ENCODE assay signal across 15 cellular contexts in the genomic region with DNA sequence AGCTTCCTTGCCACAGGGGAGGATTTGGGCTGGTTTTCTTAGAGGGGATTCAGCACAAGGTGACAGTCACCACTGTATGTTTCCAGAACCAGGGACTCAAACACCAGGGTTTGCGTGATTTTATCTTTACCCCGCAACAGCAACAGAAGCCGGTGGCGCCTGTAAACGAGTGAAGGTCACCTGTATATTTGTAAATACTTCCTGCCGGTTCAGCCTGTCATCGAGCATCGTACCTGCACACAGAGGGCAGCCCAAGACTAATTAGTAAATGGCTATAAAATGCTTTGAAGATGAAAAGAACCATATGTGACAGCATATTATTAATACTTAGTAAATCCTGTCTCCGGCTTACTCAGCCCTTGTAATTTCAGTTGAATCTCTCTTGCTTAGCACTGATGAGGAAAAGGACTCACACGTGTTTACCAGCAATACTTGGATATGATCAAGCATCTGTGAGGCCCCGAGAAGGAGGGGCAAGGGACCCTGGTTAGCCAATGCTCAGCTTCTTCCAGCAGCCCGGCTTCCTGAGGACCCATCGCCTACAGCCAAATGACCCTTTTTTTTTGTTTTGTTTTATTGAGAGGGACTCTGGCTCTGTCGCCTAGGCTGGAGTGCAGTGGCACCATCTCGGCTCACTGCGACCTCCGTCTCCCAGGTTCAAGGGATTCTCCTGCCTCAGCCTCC. TPM values are rescaled to one million over a fixed set of nuclear protein-coding genes. Genes with fewer than 3 reads are reported as not detected.
A peak's percentile ranks its signal among the peaks of the same experiment; 100 is the strongest.
DNase-seq lines count a peak whose midpoint lies in the region; ATAC-seq and TF ChIP-seq lines count a peak whose summit lies in the region.
"Had no signal": no experiment of that assay in that cellular context is flagged by ENCODE, and none has a peak within 500 bp of the region (broad histone marks: within the 10 kb centered on the region; RNA-seq: fewer than 3 reads in every experiment).

No MANE protein-coding gene starts in this region.

- peak; percentile 60 for DNase-seq in GM23248
- DNase-seq in adrenal gland = peak in 1 of 7 donors; percentile 30
- DNase-seq in hepatocyte (ENCODE audit: low spot score) = no peak
- DNase-seq in smooth muscle cell (lab: John Stamatoyannopoulos, UW; ENCODE audit: unreplicated experiment) = no peak
- DNase-seq in KG1 (lab: John Stamatoyannopoulos, UW) = no peak
- no peak for DNase-seq in Karpas-422
- DNase-seq in T-cell = no peak
- DNase-seq: activated naive CD4-positive, alpha-beta T cell treated with anti-CD3 and anti-CD28 coated beads for 36 hours; NCI-H1436; NCI-H526; RPMI8226 had no signal

- POLR2A ChIA-PET in T-cell (lab: Charles Lee) = no interaction called here

- intact Hi-C loops in adrenal gland (cut with DNase I) = no loop called here

- 39 to 47% methylated on average over 17 of the region's 17 CpGs for WGBS in GM23248 (ENCODE audit: low coverage in 1 of 2, low lambda C conversion rate in 2 of 2, missing lambda C conversion rate in 2 of 2), 2 experiments
- 56 to 70% (median 61%) methylated on average over 17 of the region's 17 CpGs for WGBS in adrenal gland, 4 donors
- 53% methylated on average over 17 of the region's 17 CpGs for WGBS in hepatocyte (ENCODE audit: low lambda C conversion rate, missing lambda C conversion rate)
- WGBS in smooth muscle cell (ENCODE audit: low lambda C conversion rate) = 29% methylated on average over 17 of the region's 17 CpGs

- H3K36me3 ChIP-seq in GM23248 (ENCODE audit: low read depth) (no peaks in the 10 kb centered on the region), adrenal gland (replicated peaks in 1 of 2) (no peaks in the 10 kb centered on the region), hepatocyte (replicated peaks; ENCODE audit: insufficient read depth, low read depth) (no peaks in the 10 kb centered on the region), smooth muscle cell (ENCODE audit: low read depth) (no peaks in the 10 kb centered on the region), Karpas-422 (ENCODE audit: insufficient read depth, low read length) (no peaks in the 10 kb centered on the region)
- H3K36me3 ChIP-seq: cardiac muscle cell had no signal

- no peak overlapping the region for H3K4me3 Mint-ChIP-seq in T-cell
- H3K4me3 Mint-ChIP-seq: activated naive CD4-positive, alpha-beta T cell treated with anti-CD3 and anti-CD28 coated beads for 36 hours; stimulated activated naive CD8-positive, alpha-beta T cell treated with anti-CD3 and anti-CD28 coated beads, Interleukin-15, Interleukin-2, amounts not matched to agents 100 ng/mL and 50 ng/mL, for 24 hours had no signal

- ATAC-seq in HG03378 (IDR thresholded peaks at IDR 0.05; ENCODE audit: unreplicated experiment) (no peak), T-cell (replicated peaks in 1 of 4) (no peak)

- peaks cover 8% of the 10 kb centered on the region for H3K36me3 Mint-ChIP-seq in T-cell

- H3K4me1 ChIP-seq in GM23248 (ENCODE audit: insufficient read depth) (peaks cover 41% of the 10 kb centered on the region), adrenal gland (replicated peaks in 1 of 2) (peaks cover 0 to 42% of the 10 kb centered on the region in 2 donors), hepatocyte (ENCODE audit: insufficient read depth) (peaks cover 60% of the 10 kb centered on the region), smooth muscle cell (ENCODE audit: low read depth) (peaks cover 42% of the 10 kb centered on the region), Karpas-422 (ENCODE audit: low read length) (no peaks in the 10 kb centered on the region)

- H3K4me1 Mint-ChIP-seq in T-cell = peaks cover 0 to under 1% (median 0%) of the 10 kb centered on the region in 3 donors

- in situ Hi-C loops in GM23248 (cut with MboI) = no loop called here

- H3K27me3 ChIP-seq in GM23248 (replicated peaks; ENCODE audit: insufficient read depth) (no peaks in the 10 kb centered on the region), adrenal gland (no peaks in the 10 kb centered on the region), hepatocyte (no peaks in the 10 kb centered on the region), smooth muscle cell (ENCODE audit: low read depth) (no peaks in the 10 kb centered on the region), Karpas-422 (ENCODE audit: low read length) (no peaks in the 10 kb centered on the region)
- H3K27me3 ChIP-seq: cardiac muscle cell had no signal

- TF ChIP-seq CTCF in adrenal gland (IDR thresholded peaks at IDR 0.05) = no peak
- TF ChIP-seq CTCF in hepatocyte (IDR thresholded peaks at IDR 0.05; ENCODE audit: poor library complexity) = no peak
- no peak for TF ChIP-seq CTCF in smooth muscle cell (IDR thresholded peaks at IDR 0.05; ENCODE audit: borderline replicate concordance, insufficient read depth, poor library complexity, severe bottlenecking)

- CTCF ChIA-PET in T-cell (lab: Charles Lee) = no interaction called here

- H3K79me2 ChIP-seq in GM23248 (ENCODE audit: insufficient read depth) = no peaks in the 10 kb centered on the region
- H3K79me2 ChIP-seq in hepatocyte = no peaks in the 10 kb centered on the region
- H3K79me2 ChIP-seq in smooth muscle cell (ENCODE audit: low read depth) = no peaks in the 10 kb centered on the region
- no peaks in the 10 kb centered on the region for H3K79me2 ChIP-seq in Karpas-422 (ENCODE audit: low read length)

- H3K27ac ChIP-seq in GM23248 (no peak overlapping the region), adrenal gland (peak overlapping the region; percentile 19 to 88 (median 53)), hepatocyte (peak overlapping the region; percentile 89), smooth muscle cell (ENCODE audit: low read depth) (peak overlapping the region; percentile 88), Karpas-422 (ENCODE audit: low read length) (no peak overlapping the region)
- H3K27ac ChIP-seq: cardiac muscle cell had no signal

- H3K9me2 ChIP-seq in GM23248 (ENCODE audit: insufficient read depth) = no peaks in the 10 kb centered on the region
- no peaks in the 10 kb centered on the region for H3K9me2 ChIP-seq in hepatocyte (replicated peaks; ENCODE audit: insufficient read depth)
- no peaks in the 10 kb centered on the region for H3K9me2 ChIP-seq in Karpas-422 (replicated peaks; ENCODE audit: insufficient read depth, low read length)

- H3F3A ChIP-seq in GM23248 (ENCODE audit: insufficient read depth) = peaks cover 25% of the 10 kb centered on the region
- H3F3A ChIP-seq in smooth muscle cell (ENCODE audit: low read depth) = peaks cover 32% of the 10 kb centered on the region

- H3K27me3 Mint-ChIP-seq in T-cell = no peaks in the 10 kb centered on the region
- H3K27me3 Mint-ChIP-seq: stimulated activated naive CD8-positive, alpha-beta T cell treated with anti-CD3 and anti-CD28 coated beads, Interleukin-15, Interleukin-2, amounts not matched to agents 100 ng/mL and 50 ng/mL, for 24 hours had no signal

- H3K9me3 ChIP-seq in GM23248 (ENCODE audit: low read depth) (no peaks in the 10 kb centered on the region), adrenal gland (replicated peaks in 1 of 3) (no peaks in the 10 kb centered on the region), hepatocyte (ENCODE audit: low read depth) (no peaks in the 10 kb centered on the region), smooth muscle cell (replicated peaks; ENCODE audit: low read depth) (no peaks in the 10 kb centered on the region), Karpas-422 (ENCODE audit: low read length) (no peaks in the 10 kb centered on the region)

- H3K4me3 ChIP-seq in GM23248 (no peak overlapping the region), adrenal gland (no peak overlapping the region), hepatocyte (no peak overlapping the region), smooth muscle cell (no peak overlapping the region), Karpas-422 (ENCODE audit: low read length) (no peak overlapping the region)
- H3K4me3 ChIP-seq: cardiac muscle cell had no signal

- no peak for TF ChIP-seq POLR2A in adrenal gland (IDR thresholded peaks at IDR 0.05)

- H3K27ac Mint-ChIP-seq in T-cell = no peak overlapping the region
- H3K27ac Mint-ChIP-seq: activated naive CD4-positive, alpha-beta T cell treated with anti-CD3 and anti-CD28 coated beads for 36 hours had no signal

- no peaks in the 10 kb centered on the region for H4K20me1 ChIP-seq in GM23248 (ENCODE audit: insufficient read depth)
- H4K20me1 ChIP-seq in hepatocyte (ENCODE audit: insufficient read depth, poor library complexity, severe bottlenecking) = no peaks in the 10 kb centered on the region
- no peaks in the 10 kb centered on the region for H4K20me1 ChIP-seq in smooth muscle cell (ENCODE audit: low read depth)
- no peaks in the 10 kb centered on the region for H4K20me1 ChIP-seq in Karpas-422 (ENCODE audit: insufficient read depth, low read depth, low read length)

- no peak overlapping the region for H3K4me2 ChIP-seq in GM23248 (ENCODE audit: unreplicated experiment)
- H3K4me2 ChIP-seq in hepatocyte = no peak overlapping the region
- H3K4me2 ChIP-seq in smooth muscle cell = peak overlapping the region; percentile 34
- H3K4me2 ChIP-seq in Karpas-422 (ENCODE audit: low read depth, low read length, poor library complexity, severe bottlenecking) = no peak overlapping the region

- H2AFZ ChIP-seq in GM23248 = no peak overlapping the region; the same call in 1 of the 2 replicates
- H2AFZ ChIP-seq in hepatocyte = no peak overlapping the region
- H2AFZ ChIP-seq in smooth muscle cell (ENCODE audit: low read depth) = no peak overlapping the region
- H2AFZ ChIP-seq in Karpas-422 (ENCODE audit: low read length) = no peak overlapping the region

- no peaks in the 10 kb centered on the region for H3K9me3 Mint-ChIP-seq in T-cell
- H3K9me3 Mint-ChIP-seq: activated naive CD4-positive, alpha-beta T cell treated with anti-CD3 and anti-CD28 coated beads for 36 hours; CD14-positive monocyte; stimulated activated naive CD8-positive, alpha-beta T cell treated with anti-CD3 and anti-CD28 coated beads, Interleukin-15, Interleukin-2, amounts not matched to agents 100 ng/mL and 50 ng/mL, for 24 hours had no signal

- no peak overlapping the region for H3K9ac ChIP-seq in GM23248
- H3K9ac ChIP-seq in smooth muscle cell (ENCODE audit: low read depth) = peak overlapping the region; percentile 12
- no peak overlapping the region for H3K9ac ChIP-seq in Karpas-422 (ENCODE audit: low read length)

RNA-seq across cellular contexts. Expression of gene FOSL2, which starts 51.3 kb away (rescaled TPM):
- total RNA-seq in GM23248 (2014; rRNA removed; shearing (Covaris generic)) = 78.0 and 83.5 TPM in 2 replicates
- polyA plus RNA-seq in GM23248 (2016; fragmentation: Nextera tagmentation; extraction: Ambion mirVana) (42.4 and 45.0 TPM in 2 replicates), adrenal gland (100 to 1,000 TPM in 1 of 3 donors, 10 to 100 TPM in 2; 83.3 to 143 (median 92.8) TPM), hepatocyte (84.0 and 91.1 TPM in 2 replicates), smooth muscle cell (70.8 and 72.6 TPM in 2 replicates)
- total RNA-seq in adrenal gland (100 to 1,000 TPM; 392 to 760 (median 431) TPM), hepatocyte (148 and 164 TPM in 2 replicates), smooth muscle cell (106 and 120 TPM in 2 replicates), T-cell (100 to 1,000 TPM in 1 of 5 donors, 10 to 100 TPM in 3, 1 to 10 TPM in 1; 9.7 to 144 (median 18.5) TPM)
- total RNA-seq in Karpas-422 (2014; rRNA removed; shearing (Covaris generic); ENCODE audit: low replicate concordance) = 0.30 and 0.61 TPM in 2 replicates

Comparison
In these comparisons a context has a peak if more than half of its experiments do, and no peak if none do; other contexts are left out.
1. H3K27ac ChIP-seq: peak in adrenal gland (5 of 5), hepatocyte (single experiment) and smooth muscle cell (single experiment); none in GM23248 (single experiment) and Karpas-422 (single experiment).